8 cellular contexts compared by ENCODE assay signal in genomic region chr10:69800109-69800508, GRCh38. TPM values are rescaled to one million over a fixed set of nuclear protein-coding genes. Genes with fewer than 3 reads are reported as not detected.
DNase-seq lines count a peak whose midpoint lies in the region; TF ChIP-seq lines count a peak whose summit lies in the region.

No MANE protein-coding gene starts in this region.

- peaks cover 82% of the 10 kb centered on the region for H3K27me3 Mint-ChIP-seq in activated T-cell treated with anti-CD3 and anti-CD28 coated beads, Interleukin-2, amount 50 U/mL, for 24 hours

- no peak overlapping the region for H4K91ac ChIP-seq in neuronal stem cell (ENCODE audit: low read depth, low read length, poor library complexity)

- H3K9ac ChIP-seq in neuronal stem cell (ENCODE audit: low read depth, low read length, poor library complexity): no peak overlapping the region

- no peak overlapping the region for H3K14ac ChIP-seq in neuronal stem cell (ENCODE audit: low read length)

- H3K36me3 ChIP-seq in Peyer's patch (no peaks in the 10 kb centered on the region), esophagus squamous epithelium (no peaks in the 10 kb centered on the region), neuronal stem cell (replicated peaks in 1 of 2; ENCODE audit: control insufficient read depth in 2 of 2, insufficient read depth in 2 of 2, low read length in 2 of 2) (no peaks in the 10 kb centered on the region)

- H3K23ac ChIP-seq in neuronal stem cell (ENCODE audit: low read depth, low read length, poor library complexity): no peak overlapping the region

- no peak overlapping the region for H2BK120ac ChIP-seq in neuronal stem cell (ENCODE audit: low read depth, low read length)

- no peak overlapping the region for H2BK15ac ChIP-seq in neuronal stem cell (ENCODE audit: low read length)

- peak; percentile 7 for DNase-seq in AG04449 (ENCODE audit: low read depth, low spot score)
- no peak for DNase-seq in GM13977 (ENCODE audit: low spot score)
- peak in 2 of 3 donors; percentile 16 to 55 for DNase-seq in Peyer's patch
- no peak for DNase-seq in esophagus squamous epithelium (lab: John Stamatoyannopoulos, UW)
- peak; percentile 67 for DNase-seq in neuronal stem cell (ENCODE audit: low spot score)
- DNase-seq in stimulated activated CD4-positive, alpha-beta T cell treated with anti-CD3 and anti-CD28 coated beads, Interleukin-12 subunit alpha, Interleukin-12 subunit beta, amount 100 ng/mL, for 4 hours: no peak
- DNase-seq in SHP77 (lab: John Stamatoyannopoulos, UW): no peak
- no peak for DNase-seq in activated T-cell treated with anti-CD3 and anti-CD28 coated beads, Interleukin-2, amount 50 U/mL, for 24 hours

- peaks cover 0 to 31% (median 0%) of the 10 kb centered on the region in 4 donors for H3K4me1 ChIP-seq in Peyer's patch
- H3K4me1 ChIP-seq in esophagus squamous epithelium: peaks cover 8 to 34% (median 9%) of the 10 kb centered on the region in 3 donors
- H3K4me1 ChIP-seq in neuronal stem cell (ENCODE audit: control insufficient read depth in 2 of 2, insufficient read depth in 1 of 2, low read depth in 1 of 2, low read length in 2 of 2): peaks cover 4 to 20% of the 10 kb centered on the region in 2 donors

- no peak overlapping the region for H2AFZ ChIP-seq in neuronal stem cell (ENCODE audit: low read length)

- no peak overlapping the region for H3K4me3 Mint-ChIP-seq in activated T-cell treated with anti-CD3 and anti-CD28 coated beads, Interleukin-2, amount 50 U/mL, for 24 hours

- no peak overlapping the region for H3K18ac ChIP-seq in neuronal stem cell (ENCODE audit: low read length)

- TF ChIP-seq POLR2A in Peyer's patch (IDR thresholded peaks at IDR 0.05) (no peak), esophagus squamous epithelium (IDR thresholded peaks at IDR 0.05) (no peak)

- TF ChIP-seq CTCF in AG04449 (IDR thresholded peaks at IDR 0.05; ENCODE audit: insufficient read depth, low read length, missing control alignments): peak; percentile 83
- peak; percentile 48 for TF ChIP-seq CTCF in GM13977 (IDR thresholded peaks at IDR 0.05; ENCODE audit: extremely low read depth, insufficient read depth, missing control alignments)
- TF ChIP-seq CTCF in Peyer's patch (IDR thresholded peaks at IDR 0.05): peak in 4 of 6 experiments; percentile 42 to 56 (median 51)
- TF ChIP-seq CTCF in esophagus squamous epithelium (IDR thresholded peaks at IDR 0.05): peak; percentile 20 to 65 (median 48)

- no peak overlapping the region for H2BK5ac ChIP-seq in neuronal stem cell (ENCODE audit: low read length)

- CTCF ChIA-PET in AG04449 (lab: Yijun Ruan, JAX): interaction anchor here (0.6 to 20.1 kb wide), 51 partner anchors 10 to 503 kb away, joined by 3 to 259 read pairs (median 5); no protein-coding TSS in a partner anchor

- intact Hi-C loops in esophagus squamous epithelium (cut with DNase I): loop anchor here (10.0 kb wide), 2 partner anchors 115 to 155 kb away; no protein-coding TSS in a partner anchor

- H3K4me3 ChIP-seq in AG04449 (ENCODE audit: low read depth, low read length) (no peak overlapping the region), Peyer's patch (no peak overlapping the region), esophagus squamous epithelium (no peak overlapping the region), neuronal stem cell (ENCODE audit: low read length in 2 of 2) (no peak overlapping the region)

- no peaks in the 10 kb centered on the region for H3K79me1 ChIP-seq in neuronal stem cell (ENCODE audit: low read depth, low read length)

- H3K9me3 ChIP-seq in Peyer's patch (no peaks in the 10 kb centered on the region), esophagus squamous epithelium (peaks cover 0 to 10% (median 7%) of the 10 kb centered on the region in 3 donors), neuronal stem cell (replicated peaks in 1 of 2; ENCODE audit: control insufficient read depth in 2 of 2, insufficient read depth in 1 of 2, low read depth in 1 of 2, low read length in 2 of 2) (peaks cover 0 to 6% of the 10 kb centered on the region in 2 donors)

- H3K4me2 ChIP-seq in neuronal stem cell (ENCODE audit: insufficient read depth, low read length, poor library complexity, severe bottlenecking): no peak overlapping the region

- H2BK12ac ChIP-seq in neuronal stem cell (ENCODE audit: low read length): no peak overlapping the region

- no peak overlapping the region for H2AK5ac ChIP-seq in neuronal stem cell (ENCODE audit: low read depth, low read length)

- no peak overlapping the region for H3K4ac ChIP-seq in neuronal stem cell (ENCODE audit: low read length)

- 38 to 48% methylated on average over 3 of the region's 3 CpGs for WGBS in esophagus squamous epithelium, 2 donors
- WGBS in neuronal stem cell (ENCODE audit: extremely low coverage in 2 of 2, insufficient read length in 2 of 2, insufficient replicate concordance in 1 of 2), 2 donors: no CpG with 5 or more reads among the region's 3 CpGs

- POLR2A ChIA-PET in AG04449 (lab: Yijun Ruan, JAX): no interaction called here

- H3K4me1 Mint-ChIP-seq in activated T-cell treated with anti-CD3 and anti-CD28 coated beads, Interleukin-2, amount 50 U/mL, for 24 hours (ENCODE audit: low read depth): peaks cover 7% of the 10 kb centered on the region

- H3K9me3 Mint-ChIP-seq in activated T-cell treated with anti-CD3 and anti-CD28 coated beads, Interleukin-2, amount 50 U/mL, for 24 hours: peaks cover 2% of the 10 kb centered on the region

- in situ Hi-C loops in GM13977 (cut with MboI; ENCODE audit: low pct_unique_long_range_greater_than_20kb, low sequenced_read_pairs, unreplicated experiment): no loop called here

- H3K36me3 Mint-ChIP-seq in activated T-cell treated with anti-CD3 and anti-CD28 coated beads, Interleukin-2, amount 50 U/mL, for 24 hours (ENCODE audit: low read depth): no peaks in the 10 kb centered on the region

- H3K27ac ChIP-seq in Peyer's patch: no peak overlapping the region
- no peak overlapping the region for H3K27ac ChIP-seq in esophagus squamous epithelium
- H3K27ac ChIP-seq in neuronal stem cell (replicated peaks; ENCODE audit: low read length): no peak overlapping the region

- no peak overlapping the region for H3K27ac Mint-ChIP-seq in activated T-cell treated with anti-CD3 and anti-CD28 coated beads, Interleukin-2, amount 50 U/mL, for 24 hours

- H3K27me3 ChIP-seq in Peyer's patch: peaks cover 0 to 12% of the 10 kb centered on the region in 2 donors
- peaks cover 0 to 60% (median 2%) of the 10 kb centered on the region in 4 donors for H3K27me3 ChIP-seq in esophagus squamous epithelium
- H3K27me3 ChIP-seq in neuronal stem cell (ENCODE audit: control insufficient read depth in 3 of 3, insufficient read depth in 3 of 3, low read depth in 1 of 3, low read length in 3 of 3): peaks cover 0 to 79% (median 16%) of the 10 kb centered on the region in 3 experiments

- H4K8ac ChIP-seq in neuronal stem cell (ENCODE audit: low read depth, low read length): no peak overlapping the region

RNA-seq across cellular contexts. Expression of gene COL13A1, which starts 1.6 kb away (rescaled TPM):
- 1 to 10 TPM in 2 of 4 donors, under 1 TPM in 1, not detected in 1; 0.94 to 6.6 (median 3.9) TPM for total RNA-seq in Peyer's patch
- 1 to 10 TPM in 2 of 4 donors, not detected in 2; 2.0 to 3.8 TPM for total RNA-seq in esophagus squamous epithelium
- polyA plus RNA-seq in neuronal stem cell (2013, experiment 1 of 2): 4.7 TPM
- 5.0 TPM for polyA plus RNA-seq in neuronal stem cell (2013, experiment 2 of 2)

Comparison
In these comparisons a context has a peak if more than half of its experiments do, and no peak if none do; other contexts are left out.
1. DNase-seq: peak in AG04449 (single experiment), Peyer's patch (2 of 3) and neuronal stem cell (single experiment); none in GM13977 (single experiment), esophagus squamous epithelium (single experiment), stimulated activated CD4-positive, alpha-beta T cell treated with anti-CD3 and anti-CD28 coated beads, Interleukin-12 subunit alpha, Interleukin-12 subunit beta, amount 100 ng/mL, for 4 hours (single experiment), SHP77 (0 of 2) and activated T-cell treated with anti-CD3 and anti-CD28 coated beads, Interleukin-2, amount 50 U/mL, for 24 hours (single experiment).
2. Peak in every context shown above with its lines, with median percentiles within 50 percentile points of each other: CTCF ChIP-seq.